ENCODE assay signal across 9 cellular contexts in genomic region chrX:84188320-84188834, GRCh38.
A peak's percentile ranks its signal among the peaks of the same experiment; 100 is the strongest.
DNase-seq lines count a peak whose midpoint lies in the region; ATAC-seq and TF ChIP-seq lines count a peak whose summit lies in the region.
"Had no signal": no experiment of that assay in that cellular context is flagged by ENCODE, and none has a peak within 500 bp of the region (broad histone marks: within the 10 kb centered on the region; RNA-seq: fewer than 3 reads in every experiment).

No MANE protein-coding gene starts in this region.

- H3K9me3 ChIP-seq in subcutaneous abdominal adipose tissue (ENCODE audit: control insufficient read depth in 5 of 5, low read length in 5 of 5) = no peaks in the 10 kb centered on the region

- H3K9ac ChIP-seq in subcutaneous abdominal adipose tissue (ENCODE audit: low read length in 5 of 5) = no peak overlapping the region
- H3K9ac ChIP-seq: BLaER1 treated with 17β-estradiol and CSF1 and Interleukin-3, amounts not matched to agents 10 nM and 100 nM had no signal

- no peak for TF ChIP-seq CTCF in choroid plexus epithelial cell (conservative IDR thresholded peaks at IDR 0.05; ENCODE audit: low read depth, low read length)

- peak; percentile 54 for ATAC-seq in HG02884 (IDR thresholded peaks at IDR 0.05; ENCODE audit: unreplicated experiment)

- DNase-seq in NCI-H2029 (lab: John Stamatoyannopoulos, UW) = peak; percentile 27
- no peak for DNase-seq in NCI-H2029 treated with DMSO at 0.1 percent for 48 hours (lab: John Stamatoyannopoulos, UW)
- DNase-seq in NCI-H524 treated with DMSO at 0.1 percent for 48 hours (lab: John Stamatoyannopoulos, UW) = peak; percentile 35
- DNase-seq in choroid plexus epithelial cell (ENCODE audit: low read depth) = peak; percentile 60
- peak; percentile 93 for DNase-seq in left kidney (ENCODE audit: low read depth, low spot score)
- no peak for DNase-seq in stimulated activated CD4-positive, alpha-beta T cell treated with anti-CD3 and anti-CD28 coated beads, Interleukin-4, amount 100 ng/mL, for 24 hours

- H3K4me1 ChIP-seq in subcutaneous abdominal adipose tissue (ENCODE audit: control insufficient read depth in 5 of 5, insufficient read depth in 5 of 5, low read length in 5 of 5) = peaks cover 1 to 6% (median 5%) of the 10 kb centered on the region in 5 donors
- H3K4me1 ChIP-seq: BLaER1 treated with 17β-estradiol and CSF1 and Interleukin-3, amounts not matched to agents 10 nM and 100 nM had no signal

- H3K36me3 ChIP-seq in subcutaneous abdominal adipose tissue (ENCODE audit: control insufficient read depth in 5 of 5, insufficient read depth in 5 of 5, low read length in 5 of 5) = no peaks in the 10 kb centered on the region
- H3K36me3 ChIP-seq: BLaER1 treated with 17β-estradiol and CSF1 and Interleukin-3, amounts not matched to agents 10 nM and 100 nM had no signal

- H3K4me3 ChIP-seq in choroid plexus epithelial cell (ENCODE audit: low read depth, low read length) (peak overlapping the region; percentile 62), subcutaneous abdominal adipose tissue (ENCODE audit: low read depth in 1 of 5, low read length in 5 of 5) (peak overlapping the region; percentile 27 to 61 (median 56))
- H3K4me3 ChIP-seq: BLaER1 treated with 17β-estradiol and CSF1 and Interleukin-3, amounts not matched to agents 10 nM and 100 nM had no signal

- peaks cover 0 to 7% (median 4%) of the 10 kb centered on the region in 5 donors for H3K27me3 ChIP-seq in subcutaneous abdominal adipose tissue (ENCODE audit: control insufficient read depth in 5 of 5, insufficient read depth in 4 of 5, low read length in 5 of 5)

- no peak overlapping the region for H3K27ac ChIP-seq in subcutaneous abdominal adipose tissue (ENCODE audit: low read depth, low read length)
- H3K27ac ChIP-seq: BLaER1 treated with 17β-estradiol and CSF1 and Interleukin-3, amounts not matched to agents 10 nM and 100 nM had no signal

Comparison
In these comparisons a context has a peak if more than half of its experiments do, and no peak if none do; other contexts are left out.
1. DNase-seq: peak in NCI-H2029 (single experiment), NCI-H524 treated with DMSO at 0.1 percent for 48 hours (single experiment), choroid plexus epithelial cell (single experiment) and left kidney (single experiment); none in NCI-H2029 treated with DMSO at 0.1 percent for 48 hours (single experiment) and stimulated activated CD4-positive, alpha-beta T cell treated with anti-CD3 and anti-CD28 coated beads, Interleukin-4, amount 100 ng/mL, for 24 hours (single experiment).